Comparison of ENCODE assay signal across 13 cellular contexts in genomic region chr9:120758544-120758943, GRCh38.
"Had no signal": no experiment of that assay in that cellular context is flagged by ENCODE, and none has a peak within 500 bp of the region (broad histone marks: within the 10 kb centered on the region; RNA-seq: fewer than 3 reads in every experiment).

No MANE protein-coding gene starts in this region.

- DNase-seq: activated CD4-positive, CD25-positive, alpha-beta regulatory T cell treated with anti-CD3 and anti-CD28 coated beads, Interleukin-2, amount 50 U/mL, for 72 hours; activated effector memory CD4-positive, alpha-beta T cell treated with anti-CD3 and anti-CD28 coated beads, Interleukin-2, amount 50 U/mL, for 16 hours; activated T-cell treated with anti-CD3 and anti-CD28 coated beads for 4 hours; caudate nucleus; colonic mucosa; foreskin melanocyte; heart left ventricle; mammary epithelial cell; retina; SIG-M5; upper lobe of left lung had no signal

- H3K4me3 Mint-ChIP-seq: T-helper 2 cell treated with Interferon-gamma antibody and Interleukin-4, amounts not matched to agents 5 μg/mL and 100 μg/mL, for 36 hours had no signal

- H3K27ac Mint-ChIP-seq: T-helper 2 cell treated with Interferon-gamma antibody and Interleukin-4, amounts not matched to agents 5 μg/mL and 100 μg/mL, for 36 hours had no signal

- H3K9me3 Mint-ChIP-seq: T-helper 2 cell treated with Interferon-gamma antibody and Interleukin-4, amounts not matched to agents 5 μg/mL and 100 μg/mL, for 36 hours had no signal

- ATAC-seq: heart left ventricle, left lobe of liver had no signal
